In genomic region chrX:96655947-96656623, GRCh38 we compare ENCODE assay signal across 27 cellular contexts.
"Had no signal": no experiment of that assay in that cellular context is flagged by ENCODE, and none has a peak within 500 bp of the region (broad histone marks: within the 10 kb centered on the region; RNA-seq: fewer than 3 reads in every experiment).

No MANE protein-coding gene starts in this region.

- ATAC-seq: heart left ventricle; left cardiac atrium; left lung; lower lobe of right lung; naive thymus-derived CD4-positive, alpha-beta T cell; pancreas; right cardiac atrium; sciatic nerve; stimulated activated effector memory CD8-positive, alpha-beta T cell treated with anti-CD3 and anti-CD28 coated beads, Interleukin-12 subunit alpha, Interleukin-12 subunit beta, amount 100 ng/mL, for 72 hours had no signal

- H3K27me3 Mint-ChIP-seq: stimulated activated naive CD8-positive, alpha-beta T cell treated with anti-CD3 and anti-CD28 coated beads, Interleukin-15, Interleukin-2, amounts not matched to agents 100 ng/mL and 50 ng/mL, for 24 hours; type B pancreatic cell had no signal

- H3K27me3 ChIP-seq: left lung, suprapubic skin, tibial artery, uterus had no signal

- H3K27ac ChIP-seq: heart left ventricle, left lung, lower lobe of right lung, pancreas, prostate gland, skin epidermis, spleen, suprapubic skin, thoracic aorta, tibial artery, uterus had no signal

- H3K36me3 ChIP-seq: heart left ventricle, left lung, lower lobe of right lung, pancreas, prostate gland, spleen, suprapubic skin, thoracic aorta, tibial artery, uterus had no signal

- H3K36me3 Mint-ChIP-seq: immature natural killer cell; natural killer cell treated with Interleukin-12 subunit alpha and Interleukin-12 subunit beta and Interleukin-15 and Interleukin-18, amount 100 ng/mL, for 72 hours; stimulated activated effector memory CD8-positive, alpha-beta T cell treated with anti-CD3 and anti-CD28 coated beads, Interleukin-12 subunit alpha, Interleukin-12 subunit beta, amount 100 ng/mL, for 72 hours; type B pancreatic cell had no signal

- DNase-seq: heart left ventricle; hypothalamus; immature natural killer cell; left cardiac atrium; left lung; lower lobe of right lung; mammary epithelial cell; mesenchymal stem cell; naive thymus-derived CD4-positive, alpha-beta T cell; retina; spleen; stimulated activated CD4-positive, alpha-beta T cell treated with anti-CD3 and anti-CD28 coated beads, Interleukin-4, amount 100 ng/mL, for 24 hours; stimulated activated naive CD4-positive, alpha-beta T cell; tibial artery; uterus had no signal

- H3K9me3 ChIP-seq: left lung, lower lobe of right lung, pancreas, prostate gland, spleen, suprapubic skin, thoracic aorta, uterus had no signal

- H3K9me3 Mint-ChIP-seq: natural killer cell treated with Interleukin-12 subunit alpha and Interleukin-12 subunit beta and Interleukin-15 and Interleukin-18, amount 100 ng/mL, for 72 hours; stimulated activated effector memory CD8-positive, alpha-beta T cell treated with anti-CD3 and anti-CD28 coated beads, Interleukin-12 subunit alpha, Interleukin-12 subunit beta, amount 100 ng/mL, for 72 hours; stimulated activated naive CD8-positive, alpha-beta T cell treated with anti-CD3 and anti-CD28 coated beads, Interleukin-15, Interleukin-2, amounts not matched to agents 100 ng/mL and 50 ng/mL, for 24 hours; type B pancreatic cell had no signal

- H3K4me1 Mint-ChIP-seq: immature natural killer cell; naive thymus-derived CD4-positive, alpha-beta T cell; stimulated activated effector memory CD8-positive, alpha-beta T cell treated with anti-CD3 and anti-CD28 coated beads, Interleukin-12 subunit alpha, Interleukin-12 subunit beta, amount 100 ng/mL, for 72 hours had no signal

- H3K4me3 Mint-ChIP-seq: immature natural killer cell; naive thymus-derived CD4-positive, alpha-beta T cell; natural killer cell treated with Interleukin-12 subunit alpha and Interleukin-12 subunit beta and Interleukin-15 and Interleukin-18, amount 100 ng/mL, for 72 hours; stimulated activated effector memory CD8-positive, alpha-beta T cell treated with anti-CD3 and anti-CD28 coated beads, Interleukin-12 subunit alpha, Interleukin-12 subunit beta, amount 100 ng/mL, for 72 hours; stimulated activated naive CD8-positive, alpha-beta T cell treated with anti-CD3 and anti-CD28 coated beads, Interleukin-15, Interleukin-2, amounts not matched to agents 100 ng/mL and 50 ng/mL, for 24 hours; type B pancreatic cell had no signal

- H3K4me1 ChIP-seq: heart left ventricle, left lung, lower lobe of right lung, pancreas, prostate gland, spleen, suprapubic skin, tibial artery, uterus had no signal

- H3K4me3 ChIP-seq: heart left ventricle, left lung, lower lobe of right lung, pancreas, prostate gland, skin epidermis, spleen, suprapubic skin, thoracic aorta, tibial artery, uterus had no signal

- H3K27ac Mint-ChIP-seq: immature natural killer cell; naive thymus-derived CD4-positive, alpha-beta T cell; natural killer cell treated with Interleukin-12 subunit alpha and Interleukin-12 subunit beta and Interleukin-15 and Interleukin-18, amount 100 ng/mL, for 72 hours; stimulated activated effector memory CD8-positive, alpha-beta T cell treated with anti-CD3 and anti-CD28 coated beads, Interleukin-12 subunit alpha, Interleukin-12 subunit beta, amount 100 ng/mL, for 72 hours; stimulated activated naive CD8-positive, alpha-beta T cell treated with anti-CD3 and anti-CD28 coated beads, Interleukin-15, Interleukin-2, amounts not matched to agents 100 ng/mL and 50 ng/mL, for 24 hours; type B pancreatic cell had no signal

- FAIRE-seq: islet of Langerhans, pancreas had no signal
